Comparison of ENCODE assay signal across 1 cellular context in genomic region chr6:22883061-22883717, GRCh38.
TF ChIP-seq lines count a peak whose summit lies in the region.

No MANE protein-coding gene starts in this region.

TF ChIP-seq in IMR-90, 13 proteins besides CTCF, POLR2A, EP300 and RAD21:
- no peak for TF ChIP-seq SMC3 (IDR thresholded peaks at IDR 0.05; ENCODE audit: low read depth, low read length)
- no peak for TF ChIP-seq RCOR1 (IDR thresholded peaks at IDR 0.05; ENCODE audit: insufficient replicate concordance, low read length)
- TF ChIP-seq MXI1 (IDR thresholded peaks at IDR 0.05; ENCODE audit: borderline replicate concordance, low read depth, low read length), result no peak
- no peak for TF ChIP-seq RFX5 (IDR thresholded peaks at IDR 0.05; ENCODE audit: low read depth, low read length)
- no peak for TF ChIP-seq MAZ (IDR thresholded peaks at IDR 0.05; ENCODE audit: borderline replicate concordance, low read depth, low read length)
- TF ChIP-seq FOS (IDR thresholded peaks at IDR 0.05; ENCODE audit: low read depth, low read length), result no peak
- TF ChIP-seq MAFK (IDR thresholded peaks at IDR 0.05; ENCODE audit: low read depth, low read length), result no peak
- no peak for TF ChIP-seq BHLHE40 (IDR thresholded peaks at IDR 0.05; ENCODE audit: low read depth, low read length)
- TF ChIP-seq USF2 (IDR thresholded peaks at IDR 0.05; ENCODE audit: low read depth, low read length), result no peak
- TF ChIP-seq NFE2L2 (IDR thresholded peaks at IDR 0.05; ENCODE audit: low read depth, low read length), result no peak
- TF ChIP-seq CEBPB (IDR thresholded peaks at IDR 0.05; ENCODE audit: low read depth, low read length), result no peak
- no peak for TF ChIP-seq ELK1 (IDR thresholded peaks at IDR 0.05; ENCODE audit: borderline replicate concordance, low read depth, low read length)
- TF ChIP-seq CHD1 (IDR thresholded peaks at IDR 0.05; ENCODE audit: low read depth, low read length), result no peak
